ENCODE assay signal across 11 cellular contexts in the genomic region with DNA sequence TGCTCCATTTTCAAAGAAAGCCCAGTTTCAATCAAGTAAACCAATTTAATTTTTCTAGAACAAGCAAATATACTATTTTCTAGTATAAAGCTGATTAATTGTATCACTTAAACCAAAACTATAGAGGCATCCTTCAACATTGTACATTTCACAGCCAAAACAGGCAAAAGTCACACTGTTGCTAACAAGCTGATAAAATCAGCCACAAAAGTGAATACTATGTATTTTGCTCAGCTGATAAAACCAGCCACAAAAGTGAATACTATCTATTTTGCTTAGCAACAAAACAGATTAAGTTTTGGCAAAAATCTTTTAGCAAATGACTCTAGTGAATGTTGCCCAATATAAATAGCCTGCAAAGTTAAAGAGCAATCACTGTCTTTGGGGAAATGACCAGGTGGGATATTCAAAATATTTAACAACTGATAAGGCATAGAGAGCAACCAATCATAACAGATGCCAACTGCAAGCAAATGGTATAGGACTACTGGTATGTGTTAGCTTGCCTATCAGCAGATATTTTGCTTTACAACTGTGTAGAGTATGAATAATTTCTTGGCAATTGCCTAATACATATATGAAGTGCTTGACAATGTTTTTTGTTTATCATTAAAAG. TPM values are rescaled to one million over a fixed set of nuclear protein-coding genes. Genes with fewer than 3 reads are reported as not detected.
DNase-seq lines count a peak whose midpoint lies in the region; ATAC-seq and TF ChIP-seq lines count a peak whose summit lies in the region.
"Had no signal": no experiment of that assay in that cellular context is flagged by ENCODE, and none has a peak within 500 bp of the region (broad histone marks: within the 10 kb centered on the region; RNA-seq: fewer than 3 reads in every experiment).

No MANE protein-coding gene starts in this region.

- H3K27ac Mint-ChIP-seq in CD8-positive, alpha-beta T cell: no peak overlapping the region
- no peak overlapping the region for H3K27ac Mint-ChIP-seq in type B pancreatic cell

- no peaks in the 10 kb centered on the region for H3K27me3 Mint-ChIP-seq in CD8-positive, alpha-beta T cell (ENCODE audit: low read depth)
- peaks cover 4% of the 10 kb centered on the region for H3K27me3 Mint-ChIP-seq in type B pancreatic cell

- no peak for TF ChIP-seq CTCF in CD8-positive, alpha-beta T cell (IDR thresholded peaks at IDR 0.05)
- no peak for TF ChIP-seq CTCF in type B pancreatic cell (conservative IDR thresholded peaks at IDR 0.05)

- no peaks in the 10 kb centered on the region for H3K27me3 ChIP-seq in CD8-positive, alpha-beta T cell (ENCODE audit: insufficient read depth, low read length)
- H3K27me3 ChIP-seq: gastroesophageal sphincter had no signal

- no peaks in the 10 kb centered on the region for H3K36me3 ChIP-seq in CD8-positive, alpha-beta T cell (ENCODE audit: insufficient read depth, low read length)
- H3K36me3 ChIP-seq: gastroesophageal sphincter had no signal

- no peak overlapping the region for H3K4me3 ChIP-seq in CD8-positive, alpha-beta T cell (ENCODE audit: low read depth, low read length)
- H3K4me3 ChIP-seq: gastroesophageal sphincter had no signal

- CTCF ChIA-PET in CD8-positive, alpha-beta T cell (lab: Charles Lee): no interaction called here

- no peaks in the 10 kb centered on the region for H3K9me3 Mint-ChIP-seq in CD8-positive, alpha-beta T cell
- no peaks in the 10 kb centered on the region for H3K9me3 Mint-ChIP-seq in type B pancreatic cell

- POLR2A ChIA-PET in CD8-positive, alpha-beta T cell (lab: Charles Lee): interaction anchor here (0.9 to 1.2 kb wide), 2 partner anchors 16 to 44 kb away, joined by 3 read pairs; a partner anchor contains a TSS

- no peaks in the 10 kb centered on the region for H3K36me3 Mint-ChIP-seq in CD8-positive, alpha-beta T cell
- H3K36me3 Mint-ChIP-seq in type B pancreatic cell: no peaks in the 10 kb centered on the region

- peak overlapping the region; percentile 20 for H3K4me3 Mint-ChIP-seq in CD8-positive, alpha-beta T cell
- H3K4me3 Mint-ChIP-seq in type B pancreatic cell: no peak overlapping the region

- no peak overlapping the region for H3K27ac ChIP-seq in CD8-positive, alpha-beta T cell (ENCODE audit: low read depth, low read length)
- H3K27ac ChIP-seq: gastroesophageal sphincter had no signal

- peaks cover 18% of the 10 kb centered on the region for H3K4me1 Mint-ChIP-seq in CD8-positive, alpha-beta T cell (ENCODE audit: low read depth)
- H3K4me1 Mint-ChIP-seq in type B pancreatic cell (ENCODE audit: unreplicated experiment): no peaks in the 10 kb centered on the region

- intact Hi-C loops in CD8-positive, alpha-beta T cell (cut with DNase I, micrococcal nuclease): no loop called here

- H3K4me1 ChIP-seq in CD8-positive, alpha-beta T cell (ENCODE audit: insufficient read depth, low read length): no peaks in the 10 kb centered on the region
- H3K4me1 ChIP-seq: gastroesophageal sphincter had no signal

- no peak for DNase-seq in CD8-positive, alpha-beta T cell
- DNase-seq in type B pancreatic cell (ENCODE audit: extremely low spot score, unreplicated experiment) (no peak), OCI-M2 (lab: John Stamatoyannopoulos, UW; ENCODE audit: unreplicated experiment) (no peak), cerebellum (ENCODE audit: low spot score) (no peak), occipital lobe (lab: John Stamatoyannopoulos, UW) (no peak)
- DNase-seq: NCI-H1092, retina had no signal

- H3K9me3 ChIP-seq in CD8-positive, alpha-beta T cell (ENCODE audit: low read length): no peaks in the 10 kb centered on the region
- H3K9me3 ChIP-seq: gastroesophageal sphincter had no signal

- ATAC-seq in CD8-positive, alpha-beta T cell: no peak
- ATAC-seq in GM19328 (IDR thresholded peaks at IDR 0.05; ENCODE audit: unreplicated experiment): peak; percentile 37
- peak; percentile 46 for ATAC-seq in HG02798 (IDR thresholded peaks at IDR 0.05; ENCODE audit: poor library complexity, unreplicated experiment)
- peak; percentile 28 for ATAC-seq in HG03565 (IDR thresholded peaks at IDR 0.05; ENCODE audit: unreplicated experiment)
- ATAC-seq: gastroesophageal sphincter had no signal

RNA-seq across cellular contexts. Expression of a gene that starts 44.6 kb away (rescaled TPM):
- total RNA-seq in CD8-positive, alpha-beta T cell: 10 to 100 TPM; 36.0 to 40.2 TPM
- 5.9 and 12.4 TPM in 2 replicates for total RNA-seq in type B pancreatic cell (ENCODE audit: low replicate concordance)
- 48.6 TPM for total RNA-seq in cerebellum
- 76.6 TPM for total RNA-seq in occipital lobe
